8 cellular contexts compared by ENCODE assay signal in genomic region chr16:18131587-18131986, GRCh38.
DNase-seq lines count a peak whose midpoint lies in the region; ATAC-seq, FAIRE-seq and TF ChIP-seq lines count a peak whose summit lies in the region.
"Not testable (repeated sequence)": the region's sequence is repeated elsewhere in the genome, so short reads cannot be mapped to it uniquely, and the experiment has no call there.

No MANE protein-coding gene starts in this region.

- H3K4me3 ChIP-seq in A549; cardiac fibroblast (replicated peaks in 1 of 2; ENCODE audit: low read depth in 2 of 2, low read length in 2 of 2); fibroblast of villous mesenchyme (ENCODE audit: low read depth, low read length); left lung; retinal pigment epithelial cell (ENCODE audit: low read length): not testable (repeated sequence)

- not testable (repeated sequence) for H3K9me3 Mint-ChIP-seq in activated CD8-positive, alpha-beta T cell treated with anti-CD3 and anti-CD28 coated beads for 36 hours

- H3K4me3 Mint-ChIP-seq in activated CD8-positive, alpha-beta T cell treated with anti-CD3 and anti-CD28 coated beads for 36 hours: not testable (repeated sequence)

- CTCF ChIA-PET in A549 (lab: Yijun Ruan, JAX): interaction anchor here (0.6 kb wide), 3 partner anchors 446 to 1282 kb away, joined by 3 to 4 read pairs (median 4); no protein-coding TSS in a partner anchor
- CTCF ChIA-PET in activated CD8-positive, alpha-beta T cell treated with anti-CD3 and anti-CD28 coated beads for 36 hours (lab: Charles Lee): not testable (repeated sequence)

- not testable (repeated sequence) for DNase-seq in A549 (ENCODE audit: low read depth in 1 of 2, low spot score in 1 of 2); GM12892 (ENCODE audit: insufficient read length); activated CD8-positive, alpha-beta T cell treated with anti-CD3 and anti-CD28 coated beads for 36 hours; cardiac fibroblast (ENCODE audit: low read depth in 2 of 2); fibroblast of villous mesenchyme (ENCODE audit: low read depth); left lung; retinal pigment epithelial cell (ENCODE audit: low read depth)
- peak; percentile 2 for DNase-seq in NCI-H748 (lab: John Stamatoyannopoulos, UW; ENCODE audit: unreplicated experiment)

- H3K27me3 Mint-ChIP-seq in activated CD8-positive, alpha-beta T cell treated with anti-CD3 and anti-CD28 coated beads for 36 hours: not testable (repeated sequence)

- peak; percentile 51 to 54 for TF ChIP-seq RAD21 in A549 (conservative IDR thresholded peaks at IDR 0.05 in 1 of 2, IDR thresholded peaks at IDR 0.05 in 1 of 2)

- not testable (repeated sequence) for H3K4me1 ChIP-seq in A549, left lung

- POLR2A ChIA-PET in A549 (lab: Yijun Ruan, JAX); activated CD8-positive, alpha-beta T cell treated with anti-CD3 and anti-CD28 coated beads for 36 hours (lab: Charles Lee): not testable (repeated sequence)

- not testable (repeated sequence) for H3K36me3 ChIP-seq in left lung

- H3K36me3 Mint-ChIP-seq in activated CD8-positive, alpha-beta T cell treated with anti-CD3 and anti-CD28 coated beads for 36 hours (ENCODE audit: low read depth): not testable (repeated sequence)

- peak; percentile 31; the same call in 2 of the 3 replicates for TF ChIP-seq CTCF in A549 (IDR thresholded peaks at IDR 0.05)
- TF ChIP-seq CTCF in activated CD8-positive, alpha-beta T cell treated with anti-CD3 and anti-CD28 coated beads for 36 hours (IDR thresholded peaks at IDR 0.05): not testable (repeated sequence)
- peak; percentile 52 for TF ChIP-seq CTCF in cardiac fibroblast (IDR thresholded peaks at IDR 0.05; ENCODE audit: low read depth, low read length)
- TF ChIP-seq CTCF in fibroblast of villous mesenchyme (IDR thresholded peaks at IDR 0.05; ENCODE audit: insufficient read depth, low read depth, low read length): peak; percentile 28
- TF ChIP-seq CTCF in left lung (IDR thresholded peaks at IDR 0.05): peak; percentile 35 to 45
- peak; percentile 27 for TF ChIP-seq CTCF in retinal pigment epithelial cell (conservative IDR thresholded peaks at IDR 0.05; ENCODE audit: low read depth, low read length)

- WGBS in A549 (ENCODE audit: missing lambda C conversion rate): 2% methylated on average over 6 of the region's 6 CpGs

- ATAC-seq in A549 (peak; percentile 85 to 94), left lung (peak; percentile 99)
- ATAC-seq in activated CD8-positive, alpha-beta T cell treated with anti-CD3 and anti-CD28 coated beads for 36 hours: peak; percentile 86

- H3K4me2 ChIP-seq in A549: not testable (repeated sequence)

- not testable (repeated sequence) for H3K9me3 ChIP-seq in A549, left lung

- not testable (repeated sequence) for H3K27ac ChIP-seq in A549, left lung

- not testable (repeated sequence) for TF ChIP-seq POLR2A in A549 (IDR thresholded peaks at IDR 0.05; ENCODE audit: low read length); GM12892 (IDR thresholded peaks at IDR 0.05; ENCODE audit: low read depth, low read length)

- TF ChIP-seq EP300 in A549 (IDR thresholded peaks at IDR 0.05): not testable (repeated sequence)

- not testable (repeated sequence) for H3K27me3 ChIP-seq in left lung

- intact Hi-C loops in activated CD8-positive, alpha-beta T cell treated with anti-CD3 and anti-CD28 coated beads for 36 hours (cut with micrococcal nuclease); left lung (cut with DNase I): not testable (repeated sequence)

- FAIRE-seq in A549 (lab: Jason Lieb, UNC): not testable (repeated sequence)
- peak; percentile 76 for FAIRE-seq in GM12892 (lab: Jason Lieb, UNC)

- not testable (repeated sequence) for H3K4me1 Mint-ChIP-seq in activated CD8-positive, alpha-beta T cell treated with anti-CD3 and anti-CD28 coated beads for 36 hours (ENCODE audit: low read depth)

- not testable (repeated sequence) for H3K27ac Mint-ChIP-seq in activated CD8-positive, alpha-beta T cell treated with anti-CD3 and anti-CD28 coated beads for 36 hours

TF ChIP-seq in A549, 52 proteins besides CTCF, POLR2A, EP300 and RAD21:
- TF ChIP-seq SMC3 (IDR thresholded peaks at IDR 0.05): peak; percentile 42; the same call in 2 of the 3 replicates
